1 cellular context compared by ENCODE assay signal in the genomic region with DNA sequence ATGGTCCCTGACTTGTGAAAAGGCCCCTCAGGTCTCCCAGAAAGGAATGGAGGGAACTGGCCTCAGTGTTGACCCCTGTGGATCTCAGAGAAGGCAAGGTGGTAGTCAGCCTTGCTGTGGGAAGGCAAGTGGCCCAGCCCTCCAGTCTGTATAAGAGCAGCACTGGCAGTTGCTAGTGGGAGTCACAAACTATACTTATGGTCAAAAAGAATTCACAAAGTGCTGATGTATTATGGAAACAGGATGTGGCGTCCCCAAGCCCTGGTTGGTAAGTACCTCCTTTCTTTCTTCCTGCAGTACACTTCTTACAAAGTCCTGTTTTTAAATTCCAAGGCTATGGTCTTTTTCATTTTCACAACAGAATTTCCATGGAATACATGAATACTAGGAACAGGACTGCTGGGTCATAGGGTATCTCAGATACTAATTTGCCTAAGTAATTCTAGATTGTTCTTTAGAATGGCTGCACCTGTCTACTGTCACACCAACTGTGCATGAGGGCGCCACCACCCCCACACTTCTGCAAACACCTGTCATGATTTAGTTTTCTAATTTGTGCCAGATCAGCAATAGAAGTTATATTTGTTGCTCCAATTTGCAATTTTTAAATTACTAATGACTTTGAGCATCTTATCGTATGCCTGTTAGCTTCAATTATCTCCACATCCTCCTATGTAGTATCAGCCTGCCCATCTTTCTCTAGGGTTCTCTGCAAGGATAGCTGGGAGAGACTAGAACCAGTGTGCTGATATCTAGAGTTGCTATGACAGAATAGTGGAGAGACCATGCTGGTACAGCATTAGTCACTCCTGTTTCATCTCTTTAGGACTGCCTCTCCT.
A peak's percentile ranks its signal among the peaks of the same experiment; 100 is the strongest.
TF ChIP-seq lines count a peak whose summit lies in the region.

No MANE protein-coding gene starts in this region.

TF ChIP-seq in IMR-90, 13 proteins besides CTCF, POLR2A, EP300 and RAD21:
- peak; percentile 30; the same call in 1 of the 2 replicates for TF ChIP-seq MAFK (IDR thresholded peaks at IDR 0.05; ENCODE audit: low read depth, low read length)
- TF ChIP-seq BHLHE40 (IDR thresholded peaks at IDR 0.05; ENCODE audit: low read depth, low read length): no peak
- no peak for TF ChIP-seq NFE2L2 (IDR thresholded peaks at IDR 0.05; ENCODE audit: low read depth, low read length)
